8 cellular contexts compared by ENCODE assay signal in genomic region chr3:141410861-141411771, GRCh38. TPM values are rescaled to one million over a fixed set of nuclear protein-coding genes. Genes with fewer than 3 reads are reported as not detected.
A peak's percentile ranks its signal among the peaks of the same experiment; 100 is the strongest.
DNase-seq lines count a peak whose midpoint lies in the region; ATAC-seq and TF ChIP-seq lines count a peak whose summit lies in the region.

No MANE protein-coding gene starts in this region.

- DNase-seq in G401 (ENCODE audit: low spot score) (peak; percentile 56), HT1080 (ENCODE audit: low read depth) (peak; percentile 85), heart right ventricle (no peak), NCI-H187 (lab: John Stamatoyannopoulos, UW) (no peak), NCI-H748 (lab: John Stamatoyannopoulos, UW; ENCODE audit: unreplicated experiment) (no peak), UCSD-AML1 (lab: John Stamatoyannopoulos, UW; ENCODE audit: unreplicated experiment) (no peak)
- no peak for DNase-seq in activated T-helper 2 cell treated with anti-CD3 and anti-CD28 coated beads, Interferon-gamma antibody, Interleukin-2, Interleukin-4, amounts not matched to agents 10 μg/mL and 5 μg/mL and 100 μg/mL, durations not matched to agents 14 hours and 24 hours and 36 hours (ENCODE audit: low spot score)
- DNase-seq in stimulated activated CD4-positive, alpha-beta T cell treated with anti-CD3 and anti-CD28 coated beads, Interleukin-15, amount 100 ng/mL, for 24 hours = peak; percentile 49

- intact Hi-C loops in activated T-helper 2 cell treated with anti-CD3 and anti-CD28 coated beads, Interferon-gamma antibody, Interleukin-2, Interleukin-4, amounts not matched to agents 10 μg/mL and 5 μg/mL and 100 μg/mL, durations not matched to agents 14 hours and 24 hours and 36 hours (cut with micrococcal nuclease) = loop anchor here (1.0 to 10.0 kb wide), 4 partner anchors 8 to 466 kb away; partner anchors contain the start of genes PXYLP1 and SLC25A36
- intact Hi-C loops in heart right ventricle (cut with DNase I) = loop anchor here in 5 of 10 donors (1.0 to 5.0 kb wide), 3 partner anchors 10 to 44 kb away; partner anchors contain the start of gene ZBTB38 (in 4 of the 5)

- no peaks in the 10 kb centered on the region for H3K9me3 ChIP-seq in heart right ventricle

- peak overlapping the region; percentile 98 for H3K27ac Mint-ChIP-seq in activated T-helper 2 cell treated with anti-CD3 and anti-CD28 coated beads, Interferon-gamma antibody, Interleukin-2, Interleukin-4, amounts not matched to agents 10 μg/mL and 5 μg/mL and 100 μg/mL, durations not matched to agents 14 hours and 24 hours and 36 hours

- peaks cover 67% of the 10 kb centered on the region for H3K4me1 Mint-ChIP-seq in activated T-helper 2 cell treated with anti-CD3 and anti-CD28 coated beads, Interferon-gamma antibody, Interleukin-2, Interleukin-4, amounts not matched to agents 10 μg/mL and 5 μg/mL and 100 μg/mL, durations not matched to agents 14 hours and 24 hours and 36 hours (ENCODE audit: low read depth)

- peak overlapping the region; percentile 88 to 99 (median 96) for H3K27ac ChIP-seq in heart right ventricle

- in situ Hi-C loops in G401 (cut with HindIII; ENCODE audit: low sequenced_read_pairs) = no loop called here

- peak in 5 of 8 donors; percentile 8 to 30 (median 13) for ATAC-seq in heart right ventricle

- H3K4me1 ChIP-seq in heart right ventricle = peaks cover 20 to 100% (median 92%) of the 10 kb centered on the region in 9 donors

- 36 to 39% methylated on average over 9 of the region's 9 CpGs for WGBS in heart right ventricle, 2 donors

- TF ChIP-seq CTCF in heart right ventricle (IDR thresholded peaks at IDR 0.05) = no peak

- H3K36me3 Mint-ChIP-seq in activated T-helper 2 cell treated with anti-CD3 and anti-CD28 coated beads, Interferon-gamma antibody, Interleukin-2, Interleukin-4, amounts not matched to agents 10 μg/mL and 5 μg/mL and 100 μg/mL, durations not matched to agents 14 hours and 24 hours and 36 hours (ENCODE audit: low read depth) = peaks cover 71% of the 10 kb centered on the region

- no peaks in the 10 kb centered on the region for H3K9me3 Mint-ChIP-seq in activated T-helper 2 cell treated with anti-CD3 and anti-CD28 coated beads, Interferon-gamma antibody, Interleukin-2, Interleukin-4, amounts not matched to agents 10 μg/mL and 5 μg/mL and 100 μg/mL, durations not matched to agents 14 hours and 24 hours and 36 hours

- peak overlapping the region; percentile 34 for H3K4me3 Mint-ChIP-seq in activated T-helper 2 cell treated with anti-CD3 and anti-CD28 coated beads, Interferon-gamma antibody, Interleukin-2, Interleukin-4, amounts not matched to agents 10 μg/mL and 5 μg/mL and 100 μg/mL, durations not matched to agents 14 hours and 24 hours and 36 hours (ENCODE audit: low read depth)

- no peaks in the 10 kb centered on the region for H3K27me3 ChIP-seq in heart right ventricle

- H3K4me3 ChIP-seq in heart right ventricle = peak overlapping the region in 5 of 10 donors; percentile 3 to 49 (median 40)

- H3K36me3 ChIP-seq in heart right ventricle = peaks cover 0 to 71% (median 14%) of the 10 kb centered on the region in 9 donors

- H3K27me3 Mint-ChIP-seq in activated T-helper 2 cell treated with anti-CD3 and anti-CD28 coated beads, Interferon-gamma antibody, Interleukin-2, Interleukin-4, amounts not matched to agents 10 μg/mL and 5 μg/mL and 100 μg/mL, durations not matched to agents 14 hours and 24 hours and 36 hours (ENCODE audit: low read depth) = no peaks in the 10 kb centered on the region

RNA-seq across cellular contexts. Expression of gene ZBTB38, which starts 42.8 kb away (rescaled TPM):
- total RNA-seq in G401 (2014; rRNA removed; shearing (Covaris generic)) = 7.4 and 33.8 TPM in 2 replicates
- 225 and 266 TPM in 2 replicates for total RNA-seq in HT1080 (2014; rRNA removed; shearing (Covaris generic))
- polyA plus RNA-seq in HT1080 (2015; cell fraction: cytosol; rRNA removed) = 155 and 233 TPM in 2 replicates
- 268 and 276 TPM in 2 replicates for polyA plus RNA-seq in HT1080 (2015; cell fraction: nucleus; rRNA removed)
- total RNA-seq in activated T-helper 2 cell treated with anti-CD3 and anti-CD28 coated beads, Interferon-gamma antibody, Interleukin-2, Interleukin-4, amounts not matched to agents 10 μg/mL and 5 μg/mL and 100 μg/mL, durations not matched to agents 14 hours and 24 hours and 36 hours = 25.4 and 27.2 TPM in 2 replicates
- total RNA-seq in heart right ventricle = 100 to 1,000 TPM in 8 of 10 donors, 10 to 100 TPM in 2; 86.8 to 156 (median 139) TPM
- polyA plus RNA-seq in heart right ventricle = 10 to 100 TPM; 14.7 to 21.3 TPM

Comparison
In these comparisons a context has a peak if more than half of its experiments do, and no peak if none do; other contexts are left out.
1. DNase-seq: peak in G401 (single experiment), HT1080 (single experiment) and stimulated activated CD4-positive, alpha-beta T cell treated with anti-CD3 and anti-CD28 coated beads, Interleukin-15, amount 100 ng/mL, for 24 hours (single experiment); none in activated T-helper 2 cell treated with anti-CD3 and anti-CD28 coated beads, Interferon-gamma antibody, Interleukin-2, Interleukin-4, amounts not matched to agents 10 μg/mL and 5 μg/mL and 100 μg/mL, durations not matched to agents 14 hours and 24 hours and 36 hours (single experiment), heart right ventricle (0 of 2), NCI-H187 (0 of 2), NCI-H748 (single experiment) and UCSD-AML1 (single experiment).